ENCODE assay signal across 1 cellular context in genomic region chr10:34705563-34705962, GRCh38.
A peak's percentile ranks its signal among the peaks of the same experiment; 100 is the strongest.
TF ChIP-seq lines count a peak whose summit lies in the region.

No MANE protein-coding gene starts in this region.

TF ChIP-seq in GM12878, 131 proteins besides CTCF, POLR2A, EP300 and RAD21 (continued from another document):
- TF ChIP-seq ZBTB11 (CRISPR knock-in tag; IDR thresholded peaks at IDR 0.05) (no peak), SMAD5 (IDR thresholded peaks at IDR 0.05; ENCODE audit: low read depth) (no peak), MTA3 (IDR thresholded peaks at IDR 0.05; ENCODE audit: borderline replicate concordance, low read length) (no peak), BCL3 (IDR thresholded peaks at IDR 0.05; ENCODE audit: borderline replicate concordance, insufficient read depth, low read depth, low read length, poor library complexity, severe bottlenecking) (no peak), E2F8 (IDR thresholded peaks at IDR 0.05; ENCODE audit: low read depth, partially characterized antibody) (no peak), ZBED1 (IDR thresholded peaks at IDR 0.05; ENCODE audit: borderline replicate concordance) (no peak), IKZF1 (conservative IDR thresholded peaks at IDR 0.05) (peak; percentile 55), HDAC6 (IDR thresholded peaks at IDR 0.05; ENCODE audit: unreplicated experiment) (no peak), NR2C2 (IDR thresholded peaks at IDR 0.05; ENCODE audit: borderline replicate concordance, control insufficient read depth, insufficient read length, low read depth) (no peak), BHLHE40 (IDR thresholded peaks at IDR 0.05; ENCODE audit: borderline replicate concordance in 1 of 2, low read depth in 2 of 2, low read length in 1 of 2) (peak in 1 of 2 experiments; percentile 49; a peak in 1 of 4 replicates), ZNF384 (IDR thresholded peaks at IDR 0.05; ENCODE audit: borderline replicate concordance, low read depth, low read length) (no peak), IRF3 (IDR thresholded peaks at IDR 0.05) (no peak), SKIL (IDR thresholded peaks at IDR 0.05; ENCODE audit: low read depth, poor library complexity, severe bottlenecking) (peak; percentile 45), RFX5 (IDR thresholded peaks at IDR 0.05; ENCODE audit: low read depth, low read length) (no peak), DPF2 (IDR thresholded peaks at IDR 0.05) (0 out of 2 replicates have a peak, but pooled peaks have one; percentile 23), NBN (IDR thresholded peaks at IDR 0.05) (peak; percentile 36; the same call in 1 of the 2 replicates), HCFC1 (IDR thresholded peaks at IDR 0.05; ENCODE audit: low read length) (no peak), SMARCA5 (IDR thresholded peaks at IDR 0.05) (no peak), POLR2AphosphoS2 (IDR thresholded peaks at IDR 0.05; ENCODE audit: low read depth, low read length) (no peak), TCF7 (IDR thresholded peaks at IDR 0.05; ENCODE audit: borderline replicate concordance) (no peak), ZNF207 (IDR thresholded peaks at IDR 0.05; ENCODE audit: borderline replicate concordance) (no peak), PBX3 (IDR thresholded peaks at IDR 0.05; ENCODE audit: insufficient replicate concordance, low read depth, low read length) (peak; percentile 54), NR2F1 (conservative IDR thresholded peaks at IDR 0.05) (no peak), PML (IDR thresholded peaks at IDR 0.05; ENCODE audit: low read length) (no peak), ZNF622 (IDR thresholded peaks at IDR 0.05) (no peak), JUND (IDR thresholded peaks at IDR 0.05; ENCODE audit: low read depth, low read length) (no peak), NKRF (conservative IDR thresholded peaks at IDR 0.05) (no peak), BCL11A (IDR thresholded peaks at IDR 0.05; ENCODE audit: low read depth, low read length) (no peak), RUNX3 (IDR thresholded peaks at IDR 0.05; ENCODE audit: low read length) (peak; percentile 88), USF1 (IDR thresholded peaks at IDR 0.05; ENCODE audit: borderline replicate concordance, extremely low read length, insufficient read depth, low read depth, low read length) (no peak), HSF1 (IDR thresholded peaks at IDR 0.05; ENCODE audit: low read depth, low read length) (no peak), SMAD1 (IDR thresholded peaks at IDR 0.05; ENCODE audit: low read depth, partially characterized antibody) (no peak), SP1 (IDR thresholded peaks at IDR 0.05; ENCODE audit: low read depth, low read length) (no peak), E2F4 (IDR thresholded peaks at IDR 0.05; ENCODE audit: low read depth, low read length) (no peak), ZNF24 (IDR thresholded peaks at IDR 0.05) (no peak), PKNOX1 (IDR thresholded peaks at IDR 0.05) (peak; percentile 76), STAT1 (conservative IDR thresholded peaks at IDR 0.05) (no peak)
